Comparison of ENCODE assay signal across 10 cellular contexts in genomic region chr3:11548721-11549131, GRCh38.
DNase-seq lines count a peak whose midpoint lies in the region; ATAC-seq, FAIRE-seq and TF ChIP-seq lines count a peak whose summit lies in the region.
"Had no signal": no experiment of that assay in that cellular context is flagged by ENCODE, and none has a peak within 500 bp of the region (broad histone marks: within the 10 kb centered on the region; RNA-seq: fewer than 3 reads in every experiment).

No MANE protein-coding gene starts in this region.

- no peak; the same call in 1 of the 2 replicates for TF ChIP-seq RAD21 in HCT116 (IDR thresholded peaks at IDR 0.05; ENCODE audit: low read depth)

- ATAC-seq in HCT116 = peak; percentile 91
- ATAC-seq: activated CD4-positive, CD25-positive, alpha-beta regulatory T cell treated with anti-CD3 and anti-CD28 coated beads, Interleukin-2, amount 50 U/mL, for 24 hours had no signal

- H3K4me2 ChIP-seq in HCT116 (ENCODE audit: low read length) (peak overlapping the region; percentile 60), smooth muscle cell (peak overlapping the region; percentile 14), neural progenitor cell (no peak overlapping the region)

- H3K9me2 ChIP-seq in HCT116 (ENCODE audit: insufficient read depth) = no peaks in the 10 kb centered on the region

- H3K36me3 ChIP-seq in HCT116 (ENCODE audit: control insufficient read depth in 1 of 2, insufficient read depth in 2 of 2, low read length in 2 of 2) (no peaks in the 10 kb centered on the region), smooth muscle cell (ENCODE audit: low read depth) (no peaks in the 10 kb centered on the region), neural progenitor cell (no peaks in the 10 kb centered on the region)

- POLR2A ChIA-PET in HCT116 (lab: Charles Lee) = no interaction called here

- H3K27me3 ChIP-seq in HCT116 (ENCODE audit: insufficient read depth, low read length) (no peaks in the 10 kb centered on the region), smooth muscle cell (ENCODE audit: low read depth) (no peaks in the 10 kb centered on the region), neural progenitor cell (no peaks in the 10 kb centered on the region)

- H3K4me3 ChIP-seq in HCT116 (replicated peaks in 1 of 2; ENCODE audit: low read depth in 1 of 2, low read length in 2 of 2) (0 out of 4 replicates have a peak overlapping the region, but pooled peaks of 1 of the 2 experiments have one; percentile 18), fibroblast of the aortic adventitia (ENCODE audit: low read depth, low read length) (no peak overlapping the region), smooth muscle cell (no peak overlapping the region), neural progenitor cell (no peak overlapping the region)

- peaks cover 30% of the 10 kb centered on the region for H3K4me1 Mint-ChIP-seq in neural progenitor cell

- intact Hi-C loops in HCT116 (cut with micrococcal nuclease) = no loop called here

- peaks cover 16% of the 10 kb centered on the region for H3K27me3 Mint-ChIP-seq in neural progenitor cell (ENCODE audit: insufficient read depth, low read depth)
- H3K27me3 Mint-ChIP-seq: dendritic cell treated with granulocyte-macrophage colony-stimulating factor and Interleukin-4, amounts not matched to agents 40 ng/mL and 50 ng/mL, for 4 days had no signal

- CTCF ChIA-PET in HCT116 (lab: Charles Lee) = no interaction called here

- H3F3A ChIP-seq in smooth muscle cell (ENCODE audit: low read depth) (peaks cover 22% of the 10 kb centered on the region), neural progenitor cell (ENCODE audit: low read depth) (no peaks in the 10 kb centered on the region)

- H4K20me1 ChIP-seq in HCT116 (ENCODE audit: insufficient read depth) (no peaks in the 10 kb centered on the region), smooth muscle cell (ENCODE audit: low read depth) (no peaks in the 10 kb centered on the region), neural progenitor cell (ENCODE audit: low read depth) (no peaks in the 10 kb centered on the region)

- H3K36me3 Mint-ChIP-seq in neural progenitor cell = peaks cover 49% of the 10 kb centered on the region

- peak overlapping the region; percentile 2; the same call in 1 of the 2 replicates for H3K27ac ChIP-seq in HCT116 (ENCODE audit: low read depth, low read length)
- H3K27ac ChIP-seq in smooth muscle cell (ENCODE audit: low read depth) = peak overlapping the region; percentile 60
- no peak overlapping the region for H3K27ac ChIP-seq in neural progenitor cell

- H3K9me3 ChIP-seq in HCT116 (ENCODE audit: control insufficient read depth in 1 of 2, insufficient read depth in 1 of 2, low read depth in 1 of 2, low read length in 2 of 2) (no peaks in the 10 kb centered on the region), smooth muscle cell (replicated peaks; ENCODE audit: low read depth) (no peaks in the 10 kb centered on the region), neural progenitor cell (ENCODE audit: low read depth) (no peaks in the 10 kb centered on the region)

- H3K27ac Mint-ChIP-seq in neural progenitor cell = no peak overlapping the region
- H3K27ac Mint-ChIP-seq: dendritic cell treated with granulocyte-macrophage colony-stimulating factor and Interleukin-4, amounts not matched to agents 40 ng/mL and 50 ng/mL, for 4 days had no signal

- DNase-seq in HCT116 (ENCODE audit: low read depth, low spot score) (peak; percentile 65), RCC 7860 (ENCODE audit: low spot score) (peak; percentile 87), fibroblast of the aortic adventitia (ENCODE audit: low read depth) (peak; percentile 65), smooth muscle cell (lab: John Stamatoyannopoulos, UW; ENCODE audit: unreplicated experiment) (no peak), globus pallidus (ENCODE audit: low spot score) (no peak), neural progenitor cell (ENCODE audit: low spot score) (no peak), OCI-M1 (lab: John Stamatoyannopoulos, UW) (no peak)
- DNase-seq: NCI-H1436 treated with DMSO at 0.1 percent for 48 hours had no signal

- no peak overlapping the region for H3K4me3 Mint-ChIP-seq in neural progenitor cell
- H3K4me3 Mint-ChIP-seq: dendritic cell treated with granulocyte-macrophage colony-stimulating factor and Interleukin-4, amounts not matched to agents 40 ng/mL and 50 ng/mL, for 4 days had no signal

- H3K4me1 ChIP-seq in HCT116 (ENCODE audit: control insufficient read depth in 1 of 2, insufficient read depth in 2 of 2, low read length in 2 of 2) (peaks cover 23 to 25% of the 10 kb centered on the region in 2 experiments), smooth muscle cell (ENCODE audit: low read depth) (peaks cover 10% of the 10 kb centered on the region), neural progenitor cell (peaks cover 9% of the 10 kb centered on the region)

- H3K79me2 ChIP-seq in HCT116 (ENCODE audit: insufficient read depth, low read length) (no peaks in the 10 kb centered on the region), smooth muscle cell (ENCODE audit: low read depth) (no peaks in the 10 kb centered on the region), neural progenitor cell (ENCODE audit: low read depth) (no peaks in the 10 kb centered on the region)

- TF ChIP-seq CTCF in HCT116 (IDR thresholded peaks at IDR 0.05 in 2 of 3, conservative IDR thresholded peaks at IDR 0.05 in 1 of 3; ENCODE audit: borderline replicate concordance in 1 of 3, insufficient read depth in 1 of 3, low read depth in 2 of 3, low read length in 2 of 3) = no peak
- no peak for TF ChIP-seq CTCF in fibroblast of the aortic adventitia (IDR thresholded peaks at IDR 0.05; ENCODE audit: insufficient read depth, low read length)
- TF ChIP-seq CTCF in smooth muscle cell (IDR thresholded peaks at IDR 0.05; ENCODE audit: borderline replicate concordance, insufficient read depth, poor library complexity, severe bottlenecking) = no peak
- TF ChIP-seq CTCF in neural progenitor cell (IDR thresholded peaks at IDR 0.05) = no peak

- H3K9me3 Mint-ChIP-seq in neural progenitor cell = peaks cover 29% of the 10 kb centered on the region

- H3K9ac ChIP-seq in HCT116 (ENCODE audit: low read length) (no peak overlapping the region), smooth muscle cell (ENCODE audit: low read depth) (no peak overlapping the region), neural progenitor cell (no peak overlapping the region)

- BruUV-seq in HCT116 (replicated peaks; lab: Mats Ljungman, UMichigan) = no TSS peak

- no peak for TF ChIP-seq POLR2A in HCT116 (IDR thresholded peaks at IDR 0.05; ENCODE audit: borderline replicate concordance, extremely low read depth, insufficient read depth, insufficient read length)

- H2AFZ ChIP-seq in HCT116 (ENCODE audit: low read depth, low read length, poor library complexity, severe bottlenecking) (no peak overlapping the region), smooth muscle cell (ENCODE audit: low read depth) (no peak overlapping the region), neural progenitor cell (replicated peaks) (no peak overlapping the region)

- RAD21 ChIA-PET in HCT116 (lab: Charles Lee; ENCODE audit: low non-redundant PET in 1 of 2, low total read pairs in 2 of 2, uncharacterized antibody in 2 of 2, unreplicated experiment in 2 of 2) = no interaction called here

- 37% methylated on average over 7 of the region's 7 CpGs for WGBS in smooth muscle cell (ENCODE audit: low lambda C conversion rate)

- FAIRE-seq in RCC 7860 (lab: Jason Lieb, UNC) = peak; percentile 93

TF ChIP-seq in HCT116, 20 proteins besides CTCF, POLR2A, EP300 and RAD21 (continues in another document):
- TF ChIP-seq EZH2phosphoT487 (IDR thresholded peaks at IDR 0.05; ENCODE audit: borderline replicate concordance) (no peak), EZH2 (IDR thresholded peaks at IDR 0.05) (no peak), SP1 (IDR thresholded peaks at IDR 0.05; ENCODE audit: low read depth) (no peak), SIN3A (IDR thresholded peaks at IDR 0.05; ENCODE audit: low read depth) (0 out of 2 replicates have a peak, but pooled peaks have one; percentile 13), POLR2AphosphoS5 (IDR thresholded peaks at IDR 0.05; ENCODE audit: low read depth, low read length) (0 out of 2 replicates have a peak, but pooled peaks have one; percentile 17), FOSL1 (IDR thresholded peaks at IDR 0.05; ENCODE audit: low read depth) (peak; percentile 44; the same call in 1 of the 2 replicates), SRF (IDR thresholded peaks at IDR 0.05; ENCODE audit: low read depth) (no peak), ZBTB33 (IDR thresholded peaks at IDR 0.05; ENCODE audit: extremely low read depth, insufficient replicate concordance, low read length) (no peak), YY1 (IDR thresholded peaks at IDR 0.05; ENCODE audit: extremely low read depth, insufficient replicate concordance, low read depth, low read length) (no peak), JUND (IDR thresholded peaks at IDR 0.05) (no peak; the same call in 1 of the 2 replicates)

Comparison
In these comparisons a context has a peak if more than half of its experiments do, and no peak if none do; other contexts are left out.
1. DNase-seq: peak in HCT116 (single experiment), RCC 7860 (single experiment) and fibroblast of the aortic adventitia (single experiment); none in smooth muscle cell (single experiment), globus pallidus (single experiment), neural progenitor cell (single experiment) and OCI-M1 (single experiment).